Comparison of ENCODE assay signal across 8 cellular contexts in the genomic region with DNA sequence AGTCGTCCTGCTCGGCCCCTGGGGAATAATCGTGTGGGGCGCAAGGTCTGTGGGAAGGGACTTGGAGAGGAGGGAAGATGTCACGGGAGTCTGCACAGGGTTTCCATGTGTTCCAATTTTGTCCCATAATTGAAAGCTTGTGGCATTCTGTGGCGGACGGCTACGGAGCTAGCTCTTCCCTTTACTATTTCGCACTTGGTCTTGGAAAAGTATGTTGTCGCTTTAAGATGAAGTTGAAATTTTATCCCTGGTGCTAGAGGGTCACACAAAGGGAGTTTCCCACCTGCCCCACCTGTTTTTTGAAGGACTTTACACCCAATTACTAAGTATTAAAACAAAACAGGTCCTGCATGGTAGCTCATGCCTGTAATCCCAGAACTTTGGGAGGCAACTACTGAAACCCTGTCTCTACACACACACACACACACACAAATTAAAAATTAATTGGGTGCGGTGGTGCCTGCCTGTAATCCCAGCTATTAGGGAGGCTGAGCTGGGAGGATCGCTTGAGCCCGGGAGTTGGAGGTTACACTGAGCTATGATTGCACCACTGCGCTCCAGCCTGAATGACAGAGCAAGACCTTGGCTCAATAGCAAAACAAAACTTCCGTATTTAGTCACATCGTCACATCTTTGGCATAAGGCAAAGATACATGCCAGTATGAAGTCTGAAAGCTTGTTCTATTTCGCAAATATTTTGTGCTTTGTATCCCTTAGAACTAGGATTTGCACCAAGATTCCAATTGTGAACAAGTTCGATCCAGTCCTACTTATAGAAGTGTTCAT. TPM values are rescaled to one million over a fixed set of nuclear protein-coding genes. Genes with fewer than 3 reads are reported as not detected.
A peak's percentile ranks its signal among the peaks of the same experiment; 100 is the strongest.
DNase-seq lines count a peak whose midpoint lies in the region; ATAC-seq and TF ChIP-seq lines count a peak whose summit lies in the region.

No MANE protein-coding gene starts in this region.

- H3K36me3 Mint-ChIP-seq in activated T-helper 2 cell treated with anti-CD3 and anti-CD28 coated beads, Interferon-gamma antibody, Interleukin-2, Interleukin-4, amounts not matched to agents 10 μg/mL and 5 μg/mL and 100 μg/mL, durations not matched to agents 14 hours and 24 hours and 36 hours (ENCODE audit: low read depth): peaks cover 66% of the 10 kb centered on the region

- TF ChIP-seq CTCF in heart left ventricle (IDR thresholded peaks at IDR 0.05) (no peak), prostate gland (IDR thresholded peaks at IDR 0.05) (no peak)

- peak overlapping the region; percentile 99 for H3K27ac Mint-ChIP-seq in activated T-helper 2 cell treated with anti-CD3 and anti-CD28 coated beads, Interferon-gamma antibody, Interleukin-2, Interleukin-4, amounts not matched to agents 10 μg/mL and 5 μg/mL and 100 μg/mL, durations not matched to agents 14 hours and 24 hours and 36 hours

- H3K4me3 ChIP-seq in BLaER1 treated with 17β-estradiol and CSF1 and Interleukin-3, amounts not matched to agents 10 nM and 100 nM: peak overlapping the region; percentile 72 to 96 (median 88)
- H3K4me3 ChIP-seq in heart left ventricle: peak overlapping the region; percentile 52 to 100 (median 91)
- H3K4me3 ChIP-seq in prostate gland: peak overlapping the region; percentile 96 to 100

- TF ChIP-seq EP300 in Ishikawa (IDR thresholded peaks at IDR 0.05; ENCODE audit: borderline replicate concordance): no peak

- H3K9me3 ChIP-seq in BLaER1 treated with 17β-estradiol and CSF1 and Interleukin-3, amounts not matched to agents 10 nM and 100 nM (replicated peaks in 1 of 11): peaks cover 0 to 7% (median 0%) of the 10 kb centered on the region in 11 experiments; a peak in 3 of 22 replicates
- H3K9me3 ChIP-seq in heart left ventricle (no peaks in the 10 kb centered on the region), prostate gland (no peaks in the 10 kb centered on the region)

- H3K27ac ChIP-seq in BLaER1 treated with 17β-estradiol and CSF1 and Interleukin-3, amounts not matched to agents 10 nM and 100 nM: peak overlapping the region; percentile 74 to 100 (median 98)
- peak overlapping the region; percentile 81 to 100 (median 100) for H3K27ac ChIP-seq in heart left ventricle
- H3K27ac ChIP-seq in prostate gland: peak overlapping the region; percentile 100

- H3K4me2 ChIP-seq in BLaER1 treated with 17β-estradiol and CSF1 and Interleukin-3, amounts not matched to agents 10 nM and 100 nM: peak overlapping the region; percentile 78 to 93 (median 86)

- no peak for TF ChIP-seq POLR2A in heart left ventricle (IDR thresholded peaks at IDR 0.05)
- TF ChIP-seq POLR2A in prostate gland (IDR thresholded peaks at IDR 0.05): peak; percentile 44

- no peaks in the 10 kb centered on the region for H3K27me3 Mint-ChIP-seq in activated T-helper 2 cell treated with anti-CD3 and anti-CD28 coated beads, Interferon-gamma antibody, Interleukin-2, Interleukin-4, amounts not matched to agents 10 μg/mL and 5 μg/mL and 100 μg/mL, durations not matched to agents 14 hours and 24 hours and 36 hours (ENCODE audit: low read depth)

- H3K9ac ChIP-seq in BLaER1 treated with 17β-estradiol and CSF1 and Interleukin-3, amounts not matched to agents 10 nM and 100 nM: peak overlapping the region; percentile 91 to 100 (median 99)

- WGBS in heart left ventricle, 4 donors: 25 to 30% (median 27%) methylated on average over 18 of the region's 18 CpGs
- 22% methylated on average over 18 of the region's 18 CpGs for WGBS in prostate gland

- no peaks in the 10 kb centered on the region for H3K9me3 Mint-ChIP-seq in activated T-helper 2 cell treated with anti-CD3 and anti-CD28 coated beads, Interferon-gamma antibody, Interleukin-2, Interleukin-4, amounts not matched to agents 10 μg/mL and 5 μg/mL and 100 μg/mL, durations not matched to agents 14 hours and 24 hours and 36 hours

- intact Hi-C loops in activated T-helper 2 cell treated with anti-CD3 and anti-CD28 coated beads, Interferon-gamma antibody, Interleukin-2, Interleukin-4, amounts not matched to agents 10 μg/mL and 5 μg/mL and 100 μg/mL, durations not matched to agents 14 hours and 24 hours and 36 hours (cut with micrococcal nuclease): loop anchor here (1.0 to 5.0 kb wide), 7 partner anchors 25 to 825 kb away; a partner anchor contains a TSS
- intact Hi-C loops in heart left ventricle (cut with DNase I) (loop anchor here in 1 of 10 donors (10.0 kb wide), 1 partner anchor 53 kb away; no protein-coding TSS in a partner anchor), prostate gland (cut with DNase I) (loop anchor here (5.0 kb wide), 1 partner anchor 75 kb away; a partner anchor contains a TSS)

- ATAC-seq in heart left ventricle: peak in 3 of 4 donors; percentile 1 to 25 (median 9)

- DNase-seq in activated T-helper 2 cell treated with anti-CD3 and anti-CD28 coated beads, Interferon-gamma antibody, Interleukin-2, Interleukin-4, amounts not matched to agents 10 μg/mL and 5 μg/mL and 100 μg/mL, durations not matched to agents 14 hours and 24 hours and 36 hours (ENCODE audit: low spot score): no peak
- DNase-seq in heart left ventricle (peak in 2 of 5 donors; percentile 47 to 54), prostate gland (ENCODE audit: low spot score) (peak; percentile 18), Ammon's horn (ENCODE audit: low spot score) (no peak), RPMI8226 (no peak), NCI-H2029 treated with DMSO at 0.1 percent for 48 hours (lab: John Stamatoyannopoulos, UW) (no peak)

- peaks cover 49 to 67% (median 60%) of the 10 kb centered on the region in 11 experiments for H3K36me3 ChIP-seq in BLaER1 treated with 17β-estradiol and CSF1 and Interleukin-3, amounts not matched to agents 10 nM and 100 nM
- H3K36me3 ChIP-seq in heart left ventricle: peaks cover 0 to 67% (median 56%) of the 10 kb centered on the region in 9 donors
- H3K36me3 ChIP-seq in prostate gland: peaks cover 0 to 5% of the 10 kb centered on the region in 2 donors

- H3K4me1 Mint-ChIP-seq in activated T-helper 2 cell treated with anti-CD3 and anti-CD28 coated beads, Interferon-gamma antibody, Interleukin-2, Interleukin-4, amounts not matched to agents 10 μg/mL and 5 μg/mL and 100 μg/mL, durations not matched to agents 14 hours and 24 hours and 36 hours (ENCODE audit: low read depth): peaks cover 33% of the 10 kb centered on the region

- peaks cover 35 to 39% (median 38%) of the 10 kb centered on the region in 11 experiments for H4K20me1 ChIP-seq in BLaER1 treated with 17β-estradiol and CSF1 and Interleukin-3, amounts not matched to agents 10 nM and 100 nM

- H3K4me1 ChIP-seq in BLaER1 treated with 17β-estradiol and CSF1 and Interleukin-3, amounts not matched to agents 10 nM and 100 nM: peaks cover 32 to 42% (median 37%) of the 10 kb centered on the region in 10 experiments
- H3K4me1 ChIP-seq in heart left ventricle (peaks cover 10 to 41% (median 36%) of the 10 kb centered on the region in 12 donors), prostate gland (replicated peaks) (peaks cover 12% of the 10 kb centered on the region)

- no peaks in the 10 kb centered on the region for H3K27me3 ChIP-seq in BLaER1 treated with 17β-estradiol and CSF1 and Interleukin-3, amounts not matched to agents 10 nM and 100 nM
- H3K27me3 ChIP-seq in heart left ventricle: no peaks in the 10 kb centered on the region
- no peaks in the 10 kb centered on the region for H3K27me3 ChIP-seq in prostate gland (replicated peaks; ENCODE audit: insufficient read depth)

- TF ChIP-seq RAD21 in Ishikawa (IDR thresholded peaks at IDR 0.05; ENCODE audit: low read depth): no peak

- H3K4me3 Mint-ChIP-seq in activated T-helper 2 cell treated with anti-CD3 and anti-CD28 coated beads, Interferon-gamma antibody, Interleukin-2, Interleukin-4, amounts not matched to agents 10 μg/mL and 5 μg/mL and 100 μg/mL, durations not matched to agents 14 hours and 24 hours and 36 hours (ENCODE audit: low read depth): peak overlapping the region; percentile 99

TF ChIP-seq in Ishikawa, 13 proteins besides CTCF, POLR2A, EP300 and RAD21:
- TF ChIP-seq NFIC (IDR thresholded peaks at IDR 0.05): no peak
- TF ChIP-seq, protein P1, sequence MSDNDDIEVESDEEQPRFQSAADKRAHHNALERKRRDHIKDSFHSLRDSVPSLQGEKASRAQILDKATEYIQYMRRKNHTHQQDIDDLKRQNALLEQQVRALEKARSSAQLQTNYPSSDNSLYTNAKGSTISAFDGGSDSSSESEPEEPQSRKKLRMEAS (IDR thresholded peaks at IDR 0.05): peak; percentile 27; the same call in 1 of the 2 replicates
- no peak for TF ChIP-seq TAF1 (IDR thresholded peaks at IDR 0.05; ENCODE audit: low read depth)
- 0 out of 2 replicates have a peak, but pooled peaks have one; percentile 8 for TF ChIP-seq TCF12 (IDR thresholded peaks at IDR 0.05; ENCODE audit: low read depth)

RNA-seq across cellular contexts. Expression of a gene that starts 1.0 kb away (rescaled TPM):
- 2,606 and 2,653 TPM in 2 replicates for total RNA-seq in activated T-helper 2 cell treated with anti-CD3 and anti-CD28 coated beads, Interferon-gamma antibody, Interleukin-2, Interleukin-4, amounts not matched to agents 10 μg/mL and 5 μg/mL and 100 μg/mL, durations not matched to agents 14 hours and 24 hours and 36 hours
- total RNA-seq in heart left ventricle: 1,000 to 10,000 TPM; 1,738 to 4,300 (median 3,888) TPM
- 1,000 to 10,000 TPM; 6,619 to 7,117 TPM for polyA plus RNA-seq in heart left ventricle
- 1,000 to 10,000 TPM; 1,725 to 2,682 TPM for total RNA-seq in prostate gland
